ENCODE assay signal across 8 cellular contexts in genomic region chr10:1368772-1369171, GRCh38.
DNase-seq lines count a peak whose midpoint lies in the region; ATAC-seq and TF ChIP-seq lines count a peak whose summit lies in the region.

No MANE protein-coding gene starts in this region.

- TF ChIP-seq CTCF in GM12865 (IDR thresholded peaks at IDR 0.05; ENCODE audit: insufficient read depth, low read depth, low read length, missing control alignments) (peak; percentile 39), uterus (IDR thresholded peaks at IDR 0.05) (peak in 1 of 4 experiments; percentile 13)

- H3K4me1 ChIP-seq in uterus = no peaks in the 10 kb centered on the region

- H3K4me3 ChIP-seq in GM12865 (ENCODE audit: low read depth, low read length) (no peak overlapping the region), uterus (no peak overlapping the region)

- H3K4me1 Mint-ChIP-seq in stimulated activated effector memory CD8-positive, alpha-beta T cell treated with anti-CD3 and anti-CD28 coated beads, Interleukin-12 subunit alpha, Interleukin-12 subunit beta, amount 100 ng/mL, for 72 hours = no peaks in the 10 kb centered on the region

- H3K9me3 ChIP-seq in uterus = no peaks in the 10 kb centered on the region

- no peaks in the 10 kb centered on the region for H3K36me3 Mint-ChIP-seq in stimulated activated effector memory CD8-positive, alpha-beta T cell treated with anti-CD3 and anti-CD28 coated beads, Interleukin-12 subunit alpha, Interleukin-12 subunit beta, amount 100 ng/mL, for 72 hours

- no peak overlapping the region for H3K27ac Mint-ChIP-seq in stimulated activated effector memory CD8-positive, alpha-beta T cell treated with anti-CD3 and anti-CD28 coated beads, Interleukin-12 subunit alpha, Interleukin-12 subunit beta, amount 100 ng/mL, for 72 hours

- no peak for TF ChIP-seq POLR2A in uterus (IDR thresholded peaks at IDR 0.05)

- intact Hi-C loops in uterus (cut with DNase I; ENCODE audit: low total_unique reads) = no loop called here

- ATAC-seq in stimulated activated effector memory CD8-positive, alpha-beta T cell treated with anti-CD3 and anti-CD28 coated beads, Interleukin-12 subunit alpha, Interleukin-12 subunit beta, amount 100 ng/mL, for 72 hours = peak; percentile 69
- ATAC-seq in HG03039 (IDR thresholded peaks at IDR 0.05; ENCODE audit: unreplicated experiment) = no peak

- no peaks in the 10 kb centered on the region for H3K36me3 ChIP-seq in uterus

- no peak overlapping the region for H3K4me3 Mint-ChIP-seq in stimulated activated effector memory CD8-positive, alpha-beta T cell treated with anti-CD3 and anti-CD28 coated beads, Interleukin-12 subunit alpha, Interleukin-12 subunit beta, amount 100 ng/mL, for 72 hours

- H3K27me3 ChIP-seq in uterus = no peaks in the 10 kb centered on the region

- no peak overlapping the region for H3K27ac ChIP-seq in uterus

- DNase-seq in GM12865 (ENCODE audit: low read depth) (peak; percentile 8), HT1080 (ENCODE audit: low read depth) (peak; percentile 29), islet precursor cell (peak; percentile 87), NCI-H1092 treated with DMSO at 0.1 percent for 48 hours (lab: John Stamatoyannopoulos, UW) (no peak), uterus (no peak)
- DNase-seq in activated effector memory CD4-positive, alpha-beta T cell treated with anti-CD3 and anti-CD28 coated beads, Interleukin-2, amount 50 U/mL, for 16 hours = peak; percentile 76
- DNase-seq in stimulated activated effector memory CD8-positive, alpha-beta T cell treated with anti-CD3 and anti-CD28 coated beads, Interleukin-12 subunit alpha, Interleukin-12 subunit beta, amount 100 ng/mL, for 72 hours (ENCODE audit: low spot score in 2 of 2) = no peak

- H3K9me3 Mint-ChIP-seq in stimulated activated effector memory CD8-positive, alpha-beta T cell treated with anti-CD3 and anti-CD28 coated beads, Interleukin-12 subunit alpha, Interleukin-12 subunit beta, amount 100 ng/mL, for 72 hours = no peaks in the 10 kb centered on the region

Comparison
In these comparisons a context has a peak if more than half of its experiments do, and no peak if none do; other contexts are left out.
1. DNase-seq: peak in GM12865 (single experiment), HT1080 (single experiment), activated effector memory CD4-positive, alpha-beta T cell treated with anti-CD3 and anti-CD28 coated beads, Interleukin-2, amount 50 U/mL, for 16 hours (single experiment) and islet precursor cell (single experiment); none in stimulated activated effector memory CD8-positive, alpha-beta T cell treated with anti-CD3 and anti-CD28 coated beads, Interleukin-12 subunit alpha, Interleukin-12 subunit beta, amount 100 ng/mL, for 72 hours (0 of 2), NCI-H1092 treated with DMSO at 0.1 percent for 48 hours (single experiment) and uterus (0 of 2).